ENCODE assay signal across 9 cellular contexts in genomic region chr12:113742801-113743200, GRCh38.
"Had no signal": no experiment of that assay in that cellular context is flagged by ENCODE, and none has a peak within 500 bp of the region (broad histone marks: within the 10 kb centered on the region; RNA-seq: fewer than 3 reads in every experiment).

No MANE protein-coding gene starts in this region.

- ATAC-seq: HepG2 had no signal

- H2AFZ ChIP-seq: GM23248 had no signal

- FAIRE-seq: H54, HepG2 had no signal

- H3K27ac ChIP-seq: GM23248, HL-60 had no signal

- H3K9ac ChIP-seq: GM23248 had no signal

- H3K4me3 ChIP-seq: GM23248 had no signal

- DNase-seq: GM23248, GOT3, H9, HCEC 1CT, HFFc6, KG1 had no signal
